In the genomic region with DNA sequence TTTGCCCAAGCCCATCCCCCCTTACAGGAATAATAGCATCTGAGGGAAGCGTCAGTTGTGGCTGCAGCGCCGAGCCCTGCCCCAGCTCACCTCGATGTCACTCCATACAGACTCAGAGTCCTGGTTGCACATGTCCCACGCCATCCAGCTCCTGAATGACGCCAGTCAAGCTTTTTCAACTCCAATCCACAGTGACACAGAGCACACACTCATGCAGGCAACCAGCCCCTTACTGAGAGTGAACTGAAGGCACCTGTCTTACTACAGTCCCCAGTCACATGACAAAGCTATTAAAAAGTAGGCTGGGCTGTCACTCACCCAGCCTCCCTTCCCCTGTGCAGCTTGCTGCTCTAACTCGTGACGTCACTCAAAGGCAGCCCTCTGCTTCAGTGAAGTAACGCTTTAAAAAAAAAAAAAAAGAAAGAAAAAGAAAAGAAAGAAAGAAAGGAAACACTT, we compare ENCODE assay signal across 9 cellular contexts. TPM values are rescaled to one million over a fixed set of nuclear protein-coding genes. Genes with fewer than 3 reads are reported as not detected.
A peak's percentile ranks its signal among the peaks of the same experiment; 100 is the strongest.
DNase-seq lines count a peak whose midpoint lies in the region; ATAC-seq and TF ChIP-seq lines count a peak whose summit lies in the region.
"Had no signal": no experiment of that assay in that cellular context is flagged by ENCODE, and none has a peak within 500 bp of the region (broad histone marks: within the 10 kb centered on the region; RNA-seq: fewer than 3 reads in every experiment).

A gene with protein sequence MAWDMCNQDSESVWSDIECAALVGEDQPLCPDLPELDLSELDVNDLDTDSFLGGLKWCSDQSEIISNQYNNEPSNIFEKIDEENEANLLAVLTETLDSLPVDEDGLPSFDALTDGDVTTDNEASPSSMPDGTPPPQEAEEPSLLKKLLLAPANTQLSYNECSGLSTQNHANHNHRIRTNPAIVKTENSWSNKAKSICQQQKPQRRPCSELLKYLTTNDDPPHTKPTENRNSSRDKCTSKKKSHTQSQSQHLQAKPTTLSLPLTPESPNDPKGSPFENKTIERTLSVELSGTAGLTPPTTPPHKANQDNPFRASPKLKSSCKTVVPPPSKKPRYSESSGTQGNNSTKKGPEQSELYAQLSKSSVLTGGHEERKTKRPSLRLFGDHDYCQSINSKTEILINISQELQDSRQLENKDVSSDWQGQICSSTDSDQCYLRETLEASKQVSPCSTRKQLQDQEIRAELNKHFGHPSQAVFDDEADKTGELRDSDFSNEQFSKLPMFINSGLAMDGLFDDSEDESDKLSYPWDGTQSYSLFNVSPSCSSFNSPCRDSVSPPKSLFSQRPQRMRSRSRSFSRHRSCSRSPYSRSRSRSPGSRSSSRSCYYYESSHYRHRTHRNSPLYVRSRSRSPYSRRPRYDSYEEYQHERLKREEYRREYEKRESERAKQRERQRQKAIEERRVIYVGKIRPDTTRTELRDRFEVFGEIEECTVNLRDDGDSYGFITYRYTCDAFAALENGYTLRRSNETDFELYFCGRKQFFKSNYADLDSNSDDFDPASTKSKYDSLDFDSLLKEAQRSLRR (minus strand): TSS at position 234 of the 456 bp plus-strand sequence. CDS start 90 bp downstream, at position 144.

- H3K9me3 ChIP-seq in H9 (ENCODE audit: control insufficient read depth, low read depth, low read length) (no peaks in the 10 kb centered on the region), duodenal mucosa (ENCODE audit: control insufficient read depth in 1 of 2, low read length in 2 of 2) (no peaks in the 10 kb centered on the region), right lobe of liver (no peaks in the 10 kb centered on the region), testis (no peaks in the 10 kb centered on the region)

- H3K27ac Mint-ChIP-seq in H9, result no peak within 1 kb of the TSS; a peak in 1 of 7 replicates
- H3K27ac Mint-ChIP-seq: activated naive CD4-positive, alpha-beta T cell treated with anti-CD3 and anti-CD28 coated beads, Interleukin-2, amount 50 U/mL, for 72 hours had no signal

- H4K5ac ChIP-seq in H9 (ENCODE audit: insufficient read length, low read depth, low read length), result no peak within 1 kb of the TSS

- H3K27me3 ChIP-seq in H9 (ENCODE audit: insufficient read depth, low read length) (no peaks in the 10 kb centered on the region; the same call in 1 of the 2 replicates), duodenal mucosa (ENCODE audit: control insufficient read depth in 1 of 2, insufficient read depth in 2 of 2, low read length in 2 of 2) (no peaks in the 10 kb centered on the region), right lobe of liver (no peaks in the 10 kb centered on the region), testis (no peaks in the 10 kb centered on the region)

- H3K14ac ChIP-seq in H9 (ENCODE audit: insufficient read depth, low read length), result no peak within 1 kb of the TSS

- TF ChIP-seq POLR2A in right lobe of liver (IDR thresholded peaks at IDR 0.05) (peak; percentile 94), testis (IDR thresholded peaks at IDR 0.05) (no peak)

- H3K9ac ChIP-seq in H9 (ENCODE audit: extremely low read depth, insufficient read length, low read length) (no peak within 1 kb of the TSS), duodenal mucosa (ENCODE audit: low read depth in 1 of 2, low read length in 2 of 2) (peak within 1 kb of the TSS; percentile 58 to 63)

- no peak within 1 kb of the TSS for H3K23ac ChIP-seq in H9 (ENCODE audit: insufficient read length, low read depth, low read length)

- peaks cover 14% of the 10 kb centered on the region; the same call in 1 of the 2 replicates for H3K4me1 ChIP-seq in H9 (ENCODE audit: insufficient read depth, low read length)
- H3K4me1 ChIP-seq in duodenal mucosa (ENCODE audit: control insufficient read depth in 1 of 2, insufficient read depth in 2 of 2, low read length in 2 of 2), result peaks cover 6 to 18% of the 10 kb centered on the region in 2 donors
- H3K4me1 ChIP-seq in right lobe of liver, result peaks cover 0 to 20% (median 5%) of the 10 kb centered on the region in 4 donors
- H3K4me1 ChIP-seq in testis, result peaks cover 6% of the 10 kb centered on the region

- no peak for DNase-seq in AG09309 (ENCODE audit: low read depth)
- no peak for DNase-seq in H9
- peak; percentile 65 for DNase-seq in NCI-H748 (lab: John Stamatoyannopoulos, UW; ENCODE audit: unreplicated experiment)
- peak; percentile 61 to 86 (median 82) for DNase-seq in right lobe of liver
- peak; percentile 85 for DNase-seq in testis
- DNase-seq in activated CD4-positive, alpha-beta T cell treated with anti-CD3 and anti-CD28 coated beads, Interleukin-2, amount 50 U/mL, for 48 hours, result no peak

- no peak for TF ChIP-seq CTCF in AG09309 (IDR thresholded peaks at IDR 0.05; ENCODE audit: control insufficient read depth, insufficient read depth, low read depth, low read length, missing control alignments)
- no peak for TF ChIP-seq CTCF in H9 (conservative IDR thresholded peaks at IDR 0.05)
- TF ChIP-seq CTCF in right lobe of liver (IDR thresholded peaks at IDR 0.05), result no peak
- no peak for TF ChIP-seq CTCF in testis (IDR thresholded peaks at IDR 0.05)

- H2BK20ac ChIP-seq in H9 (ENCODE audit: low read depth, low read length, poor library complexity, severe bottlenecking), result no peak within 1 kb of the TSS

- H3K27ac ChIP-seq in H9 (ENCODE audit: insufficient read length, low read depth, low read length) (no peak within 1 kb of the TSS), duodenal mucosa (ENCODE audit: low read depth, low read length) (peak within 1 kb of the TSS; percentile 59), right lobe of liver (peak within 1 kb of the TSS; percentile 76 to 98 (median 91)), testis (peak within 1 kb of the TSS; percentile 36 to 75)

- no peak within 1 kb of the TSS for H2BK5ac ChIP-seq in H9 (ENCODE audit: insufficient read length, low read length)

- H3K4me3 ChIP-seq in AG09309 (ENCODE audit: control insufficient read depth, low read depth, low read length) (peak within 1 kb of the TSS; percentile 48), duodenal mucosa (ENCODE audit: low read depth in 1 of 2, low read length in 2 of 2) (peak within 1 kb of the TSS; percentile 77 to 88), right lobe of liver (peak within 1 kb of the TSS; percentile 38 to 65 (median 57)), testis (peak within 1 kb of the TSS; percentile 46 to 49)

- H3K56ac ChIP-seq in H9 (ENCODE audit: insufficient read length, low read depth, low read length), result no peak within 1 kb of the TSS

- intact Hi-C loops in right lobe of liver (cut with DNase I), result no loop called here
- intact Hi-C loops in testis (cut with DNase I; ENCODE audit: low total_unique reads), result no loop called here

- no peaks in the 10 kb centered on the region for H4K20me1 ChIP-seq in H9 (ENCODE audit: control insufficient read depth, insufficient read depth, insufficient read length)

- no peak within 1 kb of the TSS for H3K18ac ChIP-seq in H9 (ENCODE audit: insufficient read length, low read depth, low read length)

- no peak within 1 kb of the TSS for H2BK12ac ChIP-seq in H9 (ENCODE audit: insufficient read length, low read depth, low read length)

- H2AFZ ChIP-seq in H9 (ENCODE audit: low read length), result peak within 1 kb of the TSS; percentile 49

- H3K4ac ChIP-seq in H9 (ENCODE audit: low read depth, low read length), result no peak within 1 kb of the TSS

- no peaks in the 10 kb centered on the region for H3K36me3 Mint-ChIP-seq in H9 (ENCODE audit: insufficient read depth in 1 of 3, low read depth in 3 of 3)
- H3K36me3 Mint-ChIP-seq: activated naive CD4-positive, alpha-beta T cell treated with anti-CD3 and anti-CD28 coated beads, Interleukin-2, amount 50 U/mL, for 72 hours had no signal

- H3T11ph ChIP-seq in H9 (ENCODE audit: low read length), result no peak within 1 kb of the TSS

- no peak within 1 kb of the TSS for H2AK5ac ChIP-seq in H9 (ENCODE audit: insufficient read length, low read length)

- no peaks in the 10 kb centered on the region for H3K79me2 ChIP-seq in H9 (ENCODE audit: insufficient read depth, low read length)

- peaks cover 57 to 60% of the 10 kb centered on the region in 2 experiments for H3K4me1 Mint-ChIP-seq in H9

- no peaks in the 10 kb centered on the region for H3K36me3 ChIP-seq in duodenal mucosa (ENCODE audit: control insufficient read depth in 1 of 2, insufficient read depth in 2 of 2, low read length in 2 of 2)
- H3K36me3 ChIP-seq in right lobe of liver, result no peaks in the 10 kb centered on the region
- no peaks in the 10 kb centered on the region for H3K36me3 ChIP-seq in testis (ENCODE audit: low read depth, missing control alignments)

- H3K4me2 ChIP-seq in H9 (ENCODE audit: insufficient read depth, insufficient read length, low read length), result peak within 1 kb of the TSS; percentile 48

- H3K79me1 ChIP-seq in H9 (ENCODE audit: insufficient read depth, low read depth, low read length, poor library complexity, severe bottlenecking), result no peaks in the 10 kb centered on the region

- H3K27me3 Mint-ChIP-seq in H9 (ENCODE audit: low read depth), result peaks cover 39% of the 10 kb centered on the region

- ATAC-seq in right lobe of liver (peak; percentile 80 to 92 (median 84)), HG02938 (IDR thresholded peaks at IDR 0.05; ENCODE audit: unreplicated experiment) (no peak)

- H4K91ac ChIP-seq in H9 (ENCODE audit: insufficient read length, low read depth, low read length), result no peak within 1 kb of the TSS

- no peak within 1 kb of the TSS for H2BK120ac ChIP-seq in H9 (ENCODE audit: low read depth, low read length, poor library complexity, severe bottlenecking)

- no CpG with 5 or more reads among the region's 9 CpGs for WGBS in H9 (ENCODE audit: extremely low coverage, insufficient read length, low lambda C conversion rate)
- 1% methylated on average over 9 of the region's 9 CpGs for WGBS in right lobe of liver (ENCODE audit: insufficient coverage, low coverage, low lambda C conversion rate, missing lambda C conversion rate)
- WGBS in testis, 2 donors, result 0 to 1% methylated on average over 5 to 9 of the region's 9 CpGs

- peaks cover 3% of the 10 kb centered on the region for H3K23me2 ChIP-seq in H9 (ENCODE audit: insufficient read length, low read depth, low read length, poor library complexity, severe bottlenecking)

- no peak within 1 kb of the TSS for H2BK15ac ChIP-seq in H9 (ENCODE audit: low read depth, low read length)

- no peak within 1 kb of the TSS for H4K8ac ChIP-seq in H9 (replicated peaks; ENCODE audit: insufficient read length, low read depth, low read length)

- H3K4me3 Mint-ChIP-seq in H9, result peak within 1 kb of the TSS; percentile 59 to 76

- no peaks in the 10 kb centered on the region for H3K9me3 Mint-ChIP-seq in H9
- H3K9me3 Mint-ChIP-seq: activated naive CD4-positive, alpha-beta T cell treated with anti-CD3 and anti-CD28 coated beads, Interleukin-2, amount 50 U/mL, for 72 hours had no signal

RNA-seq across cellular contexts. Expression of the gene that starts here (rescaled TPM):
- 1.2 and 1.7 TPM in 2 replicates for total RNA-seq in H9 (2021)
- total RNA-seq in right lobe of liver, result 10 to 100 TPM; 13.8 to 61.0 (median 37.6) TPM
- 10 to 100 TPM; 33.0 to 33.4 TPM for total RNA-seq in testis
- 15.4 TPM for polyA plus RNA-seq in testis (ENCODE audit: insufficient read depth, low read depth, low replicate concordance)
- total RNA-seq: activated naive CD4-positive, alpha-beta T cell treated with anti-CD3 and anti-CD28 coated beads, Interleukin-2, amount 50 U/mL, for 72 hours had no signal

Comparison
In these comparisons a context has a peak if more than half of its experiments do, and no peak if none do; other contexts are left out.
1. DNase-seq: peak in NCI-H748 (single experiment), right lobe of liver (3 of 3) and testis (single experiment); none in AG09309 (single experiment), H9 (single experiment) and activated CD4-positive, alpha-beta T cell treated with anti-CD3 and anti-CD28 coated beads, Interleukin-2, amount 50 U/mL, for 48 hours (0 of 2).
2. Peak in every context shown above with its lines, with median percentiles within 50 percentile points of each other: H3K4me3 ChIP-seq.